Comparison of ENCODE assay signal across 9 cellular contexts in genomic region chr3:143120716-143121239, GRCh38. TPM values are rescaled to one million over a fixed set of nuclear protein-coding genes. Genes with fewer than 3 reads are reported as not detected.
A peak's percentile ranks its signal among the peaks of the same experiment; 100 is the strongest.
DNase-seq lines count a peak whose midpoint lies in the region; ATAC-seq lines count a peak whose summit lies in the region.
"Had no signal": no experiment of that assay in that cellular context is flagged by ENCODE, and none has a peak within 500 bp of the region (broad histone marks: within the 10 kb centered on the region; RNA-seq: fewer than 3 reads in every experiment).

No MANE protein-coding gene starts in this region.

- no peaks in the 10 kb centered on the region; the same call in 1 of the 2 replicates for H3K4me1 ChIP-seq in SJCRH30

- H3K4me3 ChIP-seq in SJCRH30: peak overlapping the region; percentile 85

- no peaks in the 10 kb centered on the region for H3K36me3 ChIP-seq in SJCRH30

- peak; percentile 31 for ATAC-seq in HG02678 (IDR thresholded peaks at IDR 0.05; ENCODE audit: unreplicated experiment)

- H3K9me3 ChIP-seq in SJCRH30 (replicated peaks): no peaks in the 10 kb centered on the region

- no peak overlapping the region for H3K27ac ChIP-seq in SJCRH30
- H3K27ac ChIP-seq: 22Rv1 had no signal

- peak; percentile 58 for DNase-seq in DMS53 (lab: John Stamatoyannopoulos, UW)
- no peak for DNase-seq in DMS53 treated with DMSO at 0.1 percent for 48 hours (lab: John Stamatoyannopoulos, UW; ENCODE audit: unreplicated experiment)
- DNase-seq in SJCRH30: no peak
- peak; percentile 77 for DNase-seq in astrocyte of the hippocampus (ENCODE audit: low read depth, low spot score)
- peak; percentile 54 for DNase-seq in kidney tubule cell (ENCODE audit: low spot score)
- peak; percentile 6 for DNase-seq in stimulated activated CD8-positive, alpha-beta memory T cell treated with anti-CD3 and anti-CD28 coated beads, Interleukin-12 subunit alpha, Interleukin-12 subunit beta, amount 100 ng/mL, for 1 hour (ENCODE audit: low read depth)
- no peak for DNase-seq in GDM1 (lab: John Stamatoyannopoulos, UW)

- peaks cover 3% of the 10 kb centered on the region; the same call in 1 of the 2 replicates for H3K27me3 ChIP-seq in SJCRH30

RNA-seq across cellular contexts. Expression of gene CHST2, which starts 1.2 kb away (rescaled TPM):
- total RNA-seq in SJCRH30 (2014; rRNA removed; shearing (Covaris generic)): 2.3 and 2.6 TPM in 2 replicates

Comparison
In these comparisons a context has a peak if more than half of its experiments do, and no peak if none do; other contexts are left out.
1. DNase-seq: peak in DMS53 (single experiment), astrocyte of the hippocampus (single experiment), kidney tubule cell (single experiment) and stimulated activated CD8-positive, alpha-beta memory T cell treated with anti-CD3 and anti-CD28 coated beads, Interleukin-12 subunit alpha, Interleukin-12 subunit beta, amount 100 ng/mL, for 1 hour (single experiment); none in DMS53 treated with DMSO at 0.1 percent for 48 hours (single experiment), SJCRH30 (0 of 2) and GDM1 (single experiment).